ENCODE assay signal across 27 cellular contexts in genomic region chr21:15195104-15195503, GRCh38.
"Had no signal": no experiment of that assay in that cellular context is flagged by ENCODE, and none has a peak within 500 bp of the region (broad histone marks: within the 10 kb centered on the region; RNA-seq: fewer than 3 reads in every experiment).

No MANE protein-coding gene starts in this region.

- H3K36me3 ChIP-seq: colonic mucosa, esophagus muscularis mucosa, esophagus squamous epithelium, gastrocnemius medialis, gastroesophageal sphincter, heart left ventricle, heart right ventricle had no signal

- ATAC-seq: effector memory CD8-positive, alpha-beta T cell; esophagus mucosa; foreskin keratinocyte; gastrocnemius medialis; gastroesophageal sphincter; heart left ventricle; heart right ventricle had no signal

- H3K27me3 ChIP-seq: colonic mucosa, esophagus muscularis mucosa, esophagus squamous epithelium, foreskin keratinocyte, gastrocnemius medialis, gastroesophageal sphincter, heart left ventricle, heart right ventricle had no signal

- FAIRE-seq: colon, endometrium, endothelial cell of umbilical vein, frontal cortex had no signal

- H3K4me1 ChIP-seq: colonic mucosa, foreskin keratinocyte, gastroesophageal sphincter had no signal

- DNase-seq: colonic mucosa; cortex of kidney; dermis blood vessel endothelial cell; dorsolateral prefrontal cortex; effector CD4-positive, alpha-beta T cell; effector CD8-positive, alpha-beta T cell; effector memory CD4-positive, alpha-beta T cell; effector memory CD8-positive, alpha-beta T cell; endodermal cell; erythroblast; esophagus squamous epithelium; foreskin keratinocyte; foreskin melanocyte; gastrocnemius medialis; glutamatergic neuron; head of caudate nucleus; heart left ventricle; heart right ventricle had no signal

- H3K9me3 ChIP-seq: colonic mucosa, esophagus muscularis mucosa, esophagus squamous epithelium, gastrocnemius medialis, gastroesophageal sphincter, heart left ventricle, heart right ventricle had no signal

- H3K4me3 ChIP-seq: colonic mucosa, coronary artery, dorsolateral prefrontal cortex, esophagus muscularis mucosa, esophagus squamous epithelium, gastrocnemius medialis, gastroesophageal sphincter, heart left ventricle, heart right ventricle had no signal

- H3K27ac ChIP-seq: colonic mucosa, coronary artery, dorsolateral prefrontal cortex, epithelial cell of prostate, esophagus muscularis mucosa, esophagus squamous epithelium, foreskin keratinocyte, gastrocnemius medialis, gastroesophageal sphincter, heart left ventricle, heart right ventricle had no signal
